ENCODE assay signal across 13 cellular contexts in the genomic region with DNA sequence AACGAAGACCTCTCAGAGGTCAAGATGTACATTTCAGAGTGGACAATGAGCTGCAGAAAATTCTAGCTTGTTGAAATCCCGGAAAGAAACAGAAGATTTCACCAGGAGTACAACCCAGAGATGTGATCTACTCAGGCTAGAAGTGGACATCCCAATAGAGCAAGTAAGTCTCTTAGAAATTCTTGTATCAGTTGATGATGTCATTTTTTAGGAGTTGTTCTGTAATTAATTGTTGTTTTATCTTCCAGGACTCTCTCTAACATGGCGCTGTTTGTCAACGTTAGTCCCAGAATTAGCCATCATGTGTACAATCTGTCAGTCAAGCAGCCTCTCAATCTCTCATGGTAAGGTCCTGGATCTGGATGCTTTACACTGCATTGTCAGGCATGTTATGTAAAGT.
DNase-seq lines count a peak whose midpoint lies in the region; ATAC-seq, FAIRE-seq and TF ChIP-seq lines count a peak whose summit lies in the region.
"Had no signal": no experiment of that assay in that cellular context is flagged by ENCODE, and none has a peak within 500 bp of the region (broad histone marks: within the 10 kb centered on the region; RNA-seq: fewer than 3 reads in every experiment).

No MANE protein-coding gene starts in this region.

- no peaks in the 10 kb centered on the region for H3K27me3 Mint-ChIP-seq in astrocyte (ENCODE audit: low read depth, unreplicated experiment)

- no peak overlapping the region for H3K27ac Mint-ChIP-seq in astrocyte (ENCODE audit: unreplicated experiment)
- H3K27ac Mint-ChIP-seq: CD14-positive monocyte; CD8-positive, alpha-beta memory T cell had no signal

- peaks cover 7% of the 10 kb centered on the region for H3K4me1 Mint-ChIP-seq in astrocyte (ENCODE audit: low read depth, unreplicated experiment)
- H3K4me1 Mint-ChIP-seq: CD14-positive monocyte; CD8-positive, alpha-beta memory T cell had no signal

- no peak overlapping the region for H3K4me3 ChIP-seq in astrocyte (ENCODE audit: insufficient read depth, low read depth, low read length)

- peaks cover 2% of the 10 kb centered on the region for H3K36me3 Mint-ChIP-seq in astrocyte (ENCODE audit: low read depth, unreplicated experiment)
- H3K36me3 Mint-ChIP-seq: CD14-positive monocyte; CD8-positive, alpha-beta memory T cell had no signal

- no peak for TF ChIP-seq CTCF in astrocyte (IDR thresholded peaks at IDR 0.05; ENCODE audit: insufficient read depth, low read depth, low read length)

- no peak overlapping the region for H3K4me2 ChIP-seq in astrocyte (ENCODE audit: low read length)
- H3K4me2 ChIP-seq: KMS-11 had no signal

- no peaks in the 10 kb centered on the region for H3K27me3 ChIP-seq in astrocyte (ENCODE audit: insufficient read depth, low read length)

- no peaks in the 10 kb centered on the region for H3K4me1 ChIP-seq in astrocyte (ENCODE audit: insufficient read depth, low read length)
- H3K4me1 ChIP-seq: Caco-2 had no signal

- H4K20me1 ChIP-seq in astrocyte (ENCODE audit: insufficient read depth, low read length), result no peaks in the 10 kb centered on the region

- H3K79me2 ChIP-seq in astrocyte (ENCODE audit: insufficient read depth, low read length), result no peaks in the 10 kb centered on the region

- no peaks in the 10 kb centered on the region for H3K9me3 ChIP-seq in astrocyte (ENCODE audit: insufficient read depth, low read depth, low read length)
- H3K9me3 ChIP-seq: Caco-2 had no signal

- no peaks in the 10 kb centered on the region for H3K36me3 ChIP-seq in astrocyte (ENCODE audit: insufficient read depth, low read length)

- H3K27ac ChIP-seq in astrocyte (ENCODE audit: low read depth, low read length), result no peak overlapping the region
- H3K27ac ChIP-seq: KMS-11 had no signal

- ATAC-seq in GM18498 (IDR thresholded peaks at IDR 0.05; ENCODE audit: unreplicated experiment), result peak; percentile 12
- ATAC-seq in GM19025 (IDR thresholded peaks at IDR 0.05; ENCODE audit: low read depth, unreplicated experiment), result peak; percentile 3
- peak; percentile 3 for ATAC-seq in HG02759 (IDR thresholded peaks at IDR 0.05; ENCODE audit: unreplicated experiment)
- ATAC-seq: HCT116 had no signal

- H3K9ac ChIP-seq in astrocyte (ENCODE audit: low read length), result no peak overlapping the region
- H3K9ac ChIP-seq: KMS-11 had no signal

- DNase-seq in astrocyte (ENCODE audit: low read depth) (no peak), CD1c-positive myeloid dendritic cell (ENCODE audit: extremely low spot score) (no peak), T-helper 2 cell (no peak), NCI-H2081 treated with DMSO at 0.1 percent for 48 hours (lab: John Stamatoyannopoulos, UW) (no peak)
- DNase-seq in stimulated activated CD4-positive, alpha-beta T cell treated with anti-CD3 and anti-CD28 coated beads, Interleukin-4, amount 100 ng/mL, for 1 hour, result no peak
- DNase-seq: Caco-2; CD8-positive, alpha-beta memory T cell had no signal

- FAIRE-seq in astrocyte (lab: Jason Lieb, UNC), result peak; percentile 69

- no peak overlapping the region for H3K4me3 Mint-ChIP-seq in astrocyte (ENCODE audit: unreplicated experiment)
- H3K4me3 Mint-ChIP-seq: CD14-positive monocyte; CD8-positive, alpha-beta memory T cell had no signal

- no peaks in the 10 kb centered on the region for H3K9me3 Mint-ChIP-seq in astrocyte (ENCODE audit: unreplicated experiment)

- no peak overlapping the region for H2AFZ ChIP-seq in astrocyte (ENCODE audit: low read depth, low read length)
